Comparison of ENCODE assay signal across 30 cellular contexts in the genomic region with DNA sequence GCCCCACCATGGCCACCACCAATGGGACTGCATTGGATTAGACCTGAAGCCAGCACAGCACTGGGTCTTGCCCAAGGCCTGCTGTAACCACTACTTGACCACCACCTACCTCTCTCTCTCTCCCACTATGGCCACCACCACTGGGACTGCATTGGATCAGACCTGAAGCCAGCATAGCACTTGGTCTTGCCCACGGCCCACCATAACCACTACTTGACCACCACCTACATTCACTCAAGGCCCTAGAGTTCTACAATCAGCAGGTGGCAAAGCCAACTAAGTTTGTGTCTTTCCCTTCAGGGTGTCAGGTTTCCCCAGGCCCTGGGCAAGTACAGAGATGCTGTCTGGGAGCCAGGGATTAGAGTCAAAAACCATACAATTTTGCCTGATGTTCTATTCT. TPM values are rescaled to one million over a fixed set of nuclear protein-coding genes. Genes with fewer than 3 reads are reported as not detected.
"Had no signal": no experiment of that assay in that cellular context is flagged by ENCODE, and none has a peak within 500 bp of the region (broad histone marks: within the 10 kb centered on the region; RNA-seq: fewer than 3 reads in every experiment).

No MANE protein-coding gene starts in this region.

- H3K4me1 ChIP-seq: neural progenitor cell, prostate gland, spleen, suprapubic skin, testis, upper lobe of right lung, uterus had no signal

- H3K27ac ChIP-seq: neural progenitor cell, neutrophil, pancreas, prostate gland, right lobe of liver, sigmoid colon, skin epidermis, spleen, suprapubic skin, testis, tibial artery, transverse colon, upper lobe of right lung, uterus had no signal

- H3K36me3 ChIP-seq: neural progenitor cell, neutrophil, pancreas, prostate gland, right atrium auricular region, sigmoid colon, upper lobe of right lung, uterus had no signal

- H3K9ac ChIP-seq: neural progenitor cell had no signal

- H3K4me2 ChIP-seq: neural progenitor cell, smooth muscle cell had no signal

- DNase-seq: naive thymus-derived CD4-positive, alpha-beta T cell; natural killer cell; nucleus accumbens; pancreas; retina; right lobe of liver; sigmoid colon; spleen; stimulated activated CD4-positive, alpha-beta T cell treated with anti-CD3 and anti-CD28 coated beads, Interleukin-12 subunit alpha, Interleukin-12 subunit beta, amount 100 ng/mL, for 4 hours; stimulated activated CD4-positive, alpha-beta T cell treated with anti-CD3 and anti-CD28 coated beads, Interleukin-1b, Interleukin-23, amount 100 ng/mL, for 48 hours; stimulated activated CD4-positive, alpha-beta T cell treated with anti-CD3 and anti-CD28 coated beads, Interleukin-4, amount 100 ng/mL, for 1 hour; stimulated activated CD4-positive, alpha-beta T cell treated with anti-CD3 and anti-CD28 coated beads, Interleukin-4, amount 100 ng/mL, for 4 hours; stimulated activated CD8-positive, alpha-beta memory T cell treated with anti-CD3 and anti-CD28 coated beads, Interleukin-4, amount 100 ng/mL, for 48 hours; stimulated activated naive CD4-positive, alpha-beta T cell; stimulated activated naive CD8-positive, alpha-beta T cell treated with anti-CD3 and anti-CD28 coated beads, Interleukin-15, amount 100 ng/mL, for 72 hours; stimulated activated naive CD8-positive, alpha-beta T cell treated with anti-CD3 and anti-CD28 coated beads, Interleukin-15, Interleukin-2, amounts not matched to agents 100 U/mL and 50 U/mL, for 24 hours; substantia nigra; testis; tibial artery; transverse colon; upper lobe of right lung; uterus had no signal

- ATAC-seq: naive thymus-derived CD4-positive, alpha-beta T cell; natural killer cell; pancreas; right lobe of liver; stimulated activated memory B cell treated with anti-CD40 and anti-IgM and Interleukin-4, amounts not matched to agents 10 μg/mL and 1 μg/mL and 100 μg/mL, for 72 hours; stimulated activated naive CD8-positive, alpha-beta T cell treated with anti-CD3 and anti-CD28 coated beads, Interleukin-15, amount 100 ng/mL, for 72 hours; stimulated activated naive CD8-positive, alpha-beta T cell treated with anti-CD3 and anti-CD28 coated beads, Interleukin-15, Interleukin-2, amounts not matched to agents 100 U/mL and 50 U/mL, for 24 hours had no signal

- H3K4me3 ChIP-seq: neural progenitor cell, pancreas, prostate gland, right atrium auricular region, right lobe of liver, sigmoid colon, skin epidermis, smooth muscle cell, spleen, suprapubic skin, testis, tibial artery, transverse colon, upper lobe of right lung, uterus had no signal

- H3K9me3 ChIP-seq: pancreas, prostate gland, testis had no signal

- H3K27me3 ChIP-seq: neural progenitor cell, neutrophil, pancreas, right atrium auricular region, right lobe of liver, sigmoid colon, spleen, suprapubic skin, testis, tibial artery, transverse colon, upper lobe of right lung, uterus had no signal

- FAIRE-seq: pancreas had no signal

- H2AFZ ChIP-seq: neural progenitor cell had no signal

RNA-seq across cellular contexts. Expression of gene ESYT3, which starts 57.6 kb away (rescaled TPM):
- total RNA-seq: natural killer cell, spleen had no signal
